Comparison of ENCODE assay signal across 8 cellular contexts in the genomic region with DNA sequence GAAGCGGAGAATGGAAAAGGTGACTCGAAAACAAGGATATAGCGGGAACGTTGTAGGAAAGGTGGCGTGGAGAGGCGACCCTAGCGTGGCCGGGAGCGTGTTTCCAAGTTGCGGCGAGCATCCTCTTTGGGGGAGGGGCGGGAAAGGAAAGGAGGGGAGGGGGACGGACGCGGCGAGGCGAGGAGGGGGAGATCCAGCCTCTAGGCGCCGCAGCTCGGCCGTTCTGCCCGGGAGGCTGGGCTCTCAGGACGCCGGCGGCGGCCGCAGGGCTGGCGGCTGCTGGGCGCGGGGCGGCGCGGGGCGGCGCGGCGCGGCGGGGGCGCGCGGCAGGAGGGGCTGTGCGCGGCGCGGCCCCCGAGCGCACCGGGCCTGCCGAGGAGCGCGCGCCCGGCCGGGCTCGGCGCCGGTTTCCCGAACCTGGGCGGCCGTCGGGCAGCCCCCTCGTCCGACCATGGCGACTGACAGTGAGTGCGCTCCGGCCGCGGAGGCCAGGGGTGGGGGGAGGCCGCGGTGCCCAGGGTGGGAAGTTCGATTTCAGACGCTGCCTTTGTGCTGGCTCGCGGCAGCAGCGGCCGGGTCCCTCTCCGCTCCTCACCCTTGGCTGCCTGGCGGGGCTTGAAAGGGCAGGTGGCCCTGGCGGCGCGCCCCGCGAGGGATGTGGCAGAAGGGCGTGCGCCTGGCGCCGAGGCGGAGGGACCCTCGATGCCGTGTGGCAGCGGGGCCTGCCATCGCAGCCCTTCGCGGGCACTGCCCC. TPM values are rescaled to one million over a fixed set of nuclear protein-coding genes. Genes with fewer than 3 reads are reported as not detected.
DNase-seq lines count a peak whose midpoint lies in the region; ATAC-seq, FAIRE-seq and TF ChIP-seq lines count a peak whose summit lies in the region.

SYT16 (plus strand) TSS at position 357 of the 754 bp plus-strand sequence.

- H3K27ac ChIP-seq in SJSA1 (no peak within 1 kb of the TSS), uterus (no peak within 1 kb of the TSS)

- TF ChIP-seq POLR2A in GM12891 (IDR thresholded peaks at IDR 0.05; ENCODE audit: low read depth, low read length) (no peak), uterus (IDR thresholded peaks at IDR 0.05) (no peak)

- peaks cover 4% of the 10 kb centered on the region for H3K9me3 Mint-ChIP-seq in endothelial cell (ENCODE audit: unreplicated experiment)
- no peaks in the 10 kb centered on the region for H3K9me3 Mint-ChIP-seq in nephron progenitor cell

- H3K27ac Mint-ChIP-seq in endothelial cell (ENCODE audit: unreplicated experiment), result no peak within 1 kb of the TSS
- no peak within 1 kb of the TSS for H3K27ac Mint-ChIP-seq in nephron progenitor cell

- H3K9me3 ChIP-seq in SJSA1 (replicated peaks) (no peaks in the 10 kb centered on the region), uterus (no peaks in the 10 kb centered on the region)

- H3K4me3 ChIP-seq in SJSA1, result peak within 1 kb of the TSS; percentile 35
- no peak within 1 kb of the TSS for H3K4me3 ChIP-seq in uterus

- H3K36me3 Mint-ChIP-seq in endothelial cell (ENCODE audit: low read depth, unreplicated experiment) (no peaks in the 10 kb centered on the region), nephron progenitor cell (ENCODE audit: low read depth) (no peaks in the 10 kb centered on the region)

- peaks cover 7% of the 10 kb centered on the region for H3K4me1 Mint-ChIP-seq in endothelial cell (ENCODE audit: unreplicated experiment)
- H3K4me1 Mint-ChIP-seq in nephron progenitor cell, result peaks cover 17% of the 10 kb centered on the region

- DNase-seq in GM12891 (ENCODE audit: insufficient read length, low spot score) (peak; percentile 46), SJSA1 (ENCODE audit: low read depth in 1 of 2, low spot score in 2 of 2) (no peak), endothelial cell (ENCODE audit: low spot score) (peak; percentile 29), nephron progenitor cell (peak; percentile 67), SKM-1 (lab: John Stamatoyannopoulos, UW; ENCODE audit: unreplicated experiment) (no peak), uterus (no peak)

- H3K4me1 ChIP-seq in SJSA1 (replicated peaks), result peaks cover 4% of the 10 kb centered on the region
- peaks cover 0 to 4% of the 10 kb centered on the region in 2 donors for H3K4me1 ChIP-seq in uterus

- H3K27me3 ChIP-seq in SJSA1 (replicated peaks) (peaks cover 27% of the 10 kb centered on the region), uterus (peaks cover 0 to 6% of the 10 kb centered on the region in 2 donors)

- peak within 1 kb of the TSS; percentile 90 for H3K4me3 Mint-ChIP-seq in endothelial cell (ENCODE audit: unreplicated experiment)
- peak within 1 kb of the TSS; percentile 90 for H3K4me3 Mint-ChIP-seq in nephron progenitor cell

- no peak for ATAC-seq in GM18520 (IDR thresholded peaks at IDR 0.05; ENCODE audit: unreplicated experiment)
- ATAC-seq in GM18498 (IDR thresholded peaks at IDR 0.05; ENCODE audit: unreplicated experiment), result no peak

- H3K27me3 Mint-ChIP-seq in endothelial cell (ENCODE audit: unreplicated experiment) (peaks cover 16% of the 10 kb centered on the region), nephron progenitor cell (ENCODE audit: low read depth, poor library complexity) (peaks cover 91% of the 10 kb centered on the region)

- intact Hi-C loops in uterus (cut with DNase I; ENCODE audit: low total_unique reads), result no loop called here

- H3K36me3 ChIP-seq in SJSA1, result no peaks in the 10 kb centered on the region
- no peaks in the 10 kb centered on the region for H3K36me3 ChIP-seq in uterus

- TF ChIP-seq CTCF in endothelial cell (IDR thresholded peaks at IDR 0.05; ENCODE audit: unreplicated experiment), result no peak
- no peak for TF ChIP-seq CTCF in nephron progenitor cell (IDR thresholded peaks at IDR 0.05)
- no peak for TF ChIP-seq CTCF in uterus (IDR thresholded peaks at IDR 0.05)

- no peak for FAIRE-seq in GM12891 (lab: Jason Lieb, UNC)

TF ChIP-seq in GM12891, 5 proteins besides CTCF, POLR2A, EP300 and RAD21:
- no peak for TF ChIP-seq POLR2AphosphoS5 (IDR thresholded peaks at IDR 0.05; ENCODE audit: low read depth, low read length)
- no peak for TF ChIP-seq POU2F2 (IDR thresholded peaks at IDR 0.05; ENCODE audit: low read depth, low read length)
- no peak for TF ChIP-seq SPI1 (IDR thresholded peaks at IDR 0.05; ENCODE audit: low read depth, low read length)
- no peak for TF ChIP-seq TAF1 (IDR thresholded peaks at IDR 0.05; ENCODE audit: low read depth, low read length)
- no peak for TF ChIP-seq PAX5 (IDR thresholded peaks at IDR 0.05; ENCODE audit: insufficient read depth, low read length, severe bottlenecking)
TF ChIP-seq in GM12891: peak in this region for 0.

RNA-seq across cellular contexts. Expression of gene SYT16, which starts in this region (rescaled TPM):
- polyA plus RNA-seq in GM12891 (2012; ENCODE audit: low read depth, missing spikeins), result 0.05 TPM
- total RNA-seq in SJSA1 (2014; rRNA removed; shearing (Covaris generic)), result 0.18 and 0.31 TPM in 2 replicates
- total RNA-seq in endothelial cell (ENCODE audit: unreplicated experiment) (0.23 TPM), uterus (1 to 10 TPM in 2 of 4 donors, under 1 TPM in 1, not detected in 1; 0.59 to 5.8 (median 1.6) TPM)

Comparison
In these comparisons a context has a peak if more than half of its experiments do, and no peak if none do; other contexts are left out.
1. Peak in DNase-seq in endothelial cell; RNA of the gene not detected or under 1 TPM.
2. DNase-seq: peak in GM12891 (single experiment) and nephron progenitor cell (single experiment); none in SJSA1 (0 of 2), SKM-1 (single experiment) and uterus (0 of 2).